8 cellular contexts compared by ENCODE assay signal in genomic region chr17:31858647-31859486, GRCh38. TPM values are rescaled to one million over a fixed set of nuclear protein-coding genes. Genes with fewer than 3 reads are reported as not detected.
DNase-seq lines count a peak whose midpoint lies in the region; ATAC-seq and TF ChIP-seq lines count a peak whose summit lies in the region.

TSS of gene COPRS (minus strand) at chr17:31859244. CDS start at chr17:31859199, 45 bp downstream.

- H3K36me3 ChIP-seq in ectodermal cell (ENCODE audit: control insufficient read depth, insufficient read depth, low read length) = peaks cover 4% of the 10 kb centered on the region
- peaks cover 34% of the 10 kb centered on the region for H3K36me3 ChIP-seq in lower lobe of right lung

- no peaks in the 10 kb centered on the region for H3K9me3 Mint-ChIP-seq in activated CD8-positive, alpha-beta T cell treated with anti-CD3 and anti-CD28 coated beads, Interleukin-2, amount 10 ng/mL, durations not matched to agents 7 days and 5 days (ENCODE audit: insufficient read depth)

- CTCF ChIA-PET in activated CD8-positive, alpha-beta T cell treated with anti-CD3 and anti-CD28 coated beads, Interleukin-2, amount 10 ng/mL, durations not matched to agents 7 days and 5 days (lab: Charles Lee) = interaction anchor here (1.1 to 4.9 kb wide), 3 partner anchors 11 to 42 kb away, joined by 5 to 17 read pairs (median 6); partner anchors contain the start of gene UTP6

- no peak within 1 kb of the TSS for H3K27ac ChIP-seq in ectodermal cell (ENCODE audit: insufficient read depth, low read depth, low read length, poor library complexity, severe bottlenecking)
- H3K27ac ChIP-seq in lower lobe of right lung = peak within 1 kb of the TSS; percentile 80

- H3K4me1 ChIP-seq in ectodermal cell (ENCODE audit: control insufficient read depth, insufficient read depth, low read length) = peaks cover 13% of the 10 kb centered on the region
- H3K4me1 ChIP-seq in lower lobe of right lung = peaks cover 21% of the 10 kb centered on the region

- peak; percentile 79 for ATAC-seq in HG03196 (IDR thresholded peaks at IDR 0.05; ENCODE audit: unreplicated experiment)
- ATAC-seq in activated CD8-positive, alpha-beta T cell treated with anti-CD3 and anti-CD28 coated beads, Interleukin-2, amount 10 ng/mL, durations not matched to agents 7 days and 5 days = peak; percentile 92
- ATAC-seq in lower lobe of right lung = peak; percentile 95 to 96

- WGBS in ectodermal cell, 2 experiments = 0 to 1% methylated on average over 100 of the region's 100 CpGs

- TF ChIP-seq CTCF in lower lobe of right lung (IDR thresholded peaks at IDR 0.05) = no peak

- DNase-seq in NCI-H524 (lab: John Stamatoyannopoulos, UW) = peak; percentile 63 to 85
- DNase-seq in NCI-H524 treated with DMSO at 0.1 percent for 48 hours (lab: John Stamatoyannopoulos, UW) = no peak
- DNase-seq in NCI-H82 treated with DMSO at 0.1 percent for 48 hours (lab: John Stamatoyannopoulos, UW; ENCODE audit: unreplicated experiment) = peak; percentile 62
- peak; percentile 85 for DNase-seq in activated CD8-positive, alpha-beta T cell treated with anti-CD3 and anti-CD28 coated beads, Interleukin-2, amount 10 ng/mL, durations not matched to agents 7 days and 5 days
- peak; percentile 92 for DNase-seq in lower lobe of right lung
- peak; percentile 61 to 67 (median 64) for DNase-seq in stimulated activated CD4-positive, alpha-beta T cell treated with anti-CD3 and anti-CD28 coated beads, TNF-alpha, amount 100 ng/mL, for 1 hour (ENCODE audit: low read depth in 3 of 3, low spot score in 1 of 3)

- POLR2A ChIA-PET in activated CD8-positive, alpha-beta T cell treated with anti-CD3 and anti-CD28 coated beads, Interleukin-2, amount 10 ng/mL, durations not matched to agents 7 days and 5 days (lab: Charles Lee) = interaction anchor here (1.3 kb wide), 1 partner anchor 42 kb away, joined by 3 read pairs; no protein-coding TSS in a partner anchor

- no peaks in the 10 kb centered on the region for H3K27me3 Mint-ChIP-seq in activated CD8-positive, alpha-beta T cell treated with anti-CD3 and anti-CD28 coated beads, Interleukin-2, amount 10 ng/mL, durations not matched to agents 7 days and 5 days (ENCODE audit: low read depth)

- H3K27me3 ChIP-seq in ectodermal cell (ENCODE audit: control insufficient read depth, insufficient read depth, low read length, poor library complexity, severe bottlenecking) (no peaks in the 10 kb centered on the region), lower lobe of right lung (ENCODE audit: low read depth) (no peaks in the 10 kb centered on the region)

- H3K4me3 Mint-ChIP-seq in activated CD8-positive, alpha-beta T cell treated with anti-CD3 and anti-CD28 coated beads, Interleukin-2, amount 10 ng/mL, durations not matched to agents 7 days and 5 days = peak within 1 kb of the TSS; percentile 85

- intact Hi-C loops in lower lobe of right lung (cut with DNase I) = no loop called here

- H3K4me3 ChIP-seq in ectodermal cell (ENCODE audit: insufficient read depth, low read depth, low read length) = peak within 1 kb of the TSS; percentile 43
- H3K4me3 ChIP-seq in lower lobe of right lung = peak within 1 kb of the TSS; percentile 78

- peak within 1 kb of the TSS; percentile 83 for H3K27ac Mint-ChIP-seq in activated CD8-positive, alpha-beta T cell treated with anti-CD3 and anti-CD28 coated beads, Interleukin-2, amount 10 ng/mL, durations not matched to agents 7 days and 5 days

- H3K9me3 ChIP-seq in ectodermal cell (ENCODE audit: control insufficient read depth, low read length) (no peaks in the 10 kb centered on the region), lower lobe of right lung (no peaks in the 10 kb centered on the region)

- peaks cover 10% of the 10 kb centered on the region for H3K36me3 Mint-ChIP-seq in activated CD8-positive, alpha-beta T cell treated with anti-CD3 and anti-CD28 coated beads, Interleukin-2, amount 10 ng/mL, durations not matched to agents 7 days and 5 days (ENCODE audit: low read depth)

- peaks cover 20% of the 10 kb centered on the region for H3K4me1 Mint-ChIP-seq in activated CD8-positive, alpha-beta T cell treated with anti-CD3 and anti-CD28 coated beads, Interleukin-2, amount 10 ng/mL, durations not matched to agents 7 days and 5 days (ENCODE audit: low read depth)

RNA-seq across cellular contexts. Expression of gene COPRS, which starts in this region (rescaled TPM):
- 10 to 100 TPM; 21.0 to 22.5 TPM for total RNA-seq in activated CD8-positive, alpha-beta T cell treated with anti-CD3 and anti-CD28 coated beads, Interleukin-2, amount 10 ng/mL, durations not matched to agents 7 days and 5 days
- polyA plus RNA-seq in ectodermal cell (2013, experiment 1 of 4) = 50.5 TPM
- polyA plus RNA-seq in ectodermal cell (2013, experiment 2 of 4) = 55.1 TPM
- 51.5 TPM for polyA plus RNA-seq in ectodermal cell (2013, experiment 3 of 4)
- polyA plus RNA-seq in ectodermal cell (2013, experiment 4 of 4) = 55.9 TPM
- total RNA-seq in lower lobe of right lung = 37.4 TPM
